9 cellular contexts compared by ENCODE assay signal in the genomic region with DNA sequence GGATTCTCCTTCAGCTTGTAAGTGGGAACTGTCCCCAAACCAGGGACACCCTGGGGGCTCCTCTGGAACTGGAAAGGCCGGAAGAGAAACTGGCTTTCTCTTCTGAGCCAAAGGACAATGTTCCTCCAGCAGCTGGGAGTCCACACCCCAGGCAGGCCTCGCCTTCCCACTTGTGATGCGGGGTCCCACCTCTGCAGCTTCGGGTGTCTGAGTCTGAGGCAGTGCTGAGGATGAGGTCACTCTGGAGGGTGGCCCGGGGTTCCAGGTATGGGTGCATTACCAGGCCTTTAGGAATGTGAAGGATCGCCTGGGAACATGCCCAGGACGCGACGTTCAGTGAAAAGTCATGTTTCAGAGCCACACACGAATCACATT. TPM values are rescaled to one million over a fixed set of nuclear protein-coding genes. Genes with fewer than 3 reads are reported as not detected.
A peak's percentile ranks its signal among the peaks of the same experiment; 100 is the strongest.
DNase-seq lines count a peak whose midpoint lies in the region; ATAC-seq and TF ChIP-seq lines count a peak whose summit lies in the region.
"Had no signal": no experiment of that assay in that cellular context is flagged by ENCODE, and none has a peak within 500 bp of the region (broad histone marks: within the 10 kb centered on the region; RNA-seq: fewer than 3 reads in every experiment).

No MANE protein-coding gene starts in this region.

- peak overlapping the region; percentile 73 for H3K9ac ChIP-seq in BLaER1

- H3K36me3 Mint-ChIP-seq in IgD-negative memory B cell = no peaks in the 10 kb centered on the region

- H3K4me3 Mint-ChIP-seq in IgD-negative memory B cell = peak overlapping the region; percentile 57 to 82 (median 70)

- H3K36me3 ChIP-seq in BLaER1 (no peaks in the 10 kb centered on the region), osteoblast (ENCODE audit: insufficient read depth, low read length) (no peaks in the 10 kb centered on the region)

- H3K4me3 ChIP-seq in BLaER1 = peak overlapping the region; percentile 73
- peak overlapping the region; percentile 69 for H3K4me3 ChIP-seq in osteoblast (ENCODE audit: insufficient read depth, low read length)

- TF ChIP-seq CTCF in osteoblast (IDR thresholded peaks at IDR 0.05; ENCODE audit: extremely low read depth, low read depth, low read length) = no peak

- H3K4me2 ChIP-seq in BLaER1 = peak overlapping the region; percentile 96
- peak overlapping the region; percentile 81 for H3K4me2 ChIP-seq in osteoblast (ENCODE audit: insufficient read depth, low read length)

- peak overlapping the region; percentile 53; the same call in 1 of the 2 replicates for H3K27ac ChIP-seq in BLaER1
- no peak overlapping the region for H3K27ac ChIP-seq in osteoblast (ENCODE audit: low read depth, low read length)

- H3K4me1 Mint-ChIP-seq in IgD-negative memory B cell = peaks cover 0 to 4% (median 2%) of the 10 kb centered on the region in 3 donors

- H3K79me2 ChIP-seq in osteoblast (ENCODE audit: insufficient read depth, low read length) = no peaks in the 10 kb centered on the region

- ATAC-seq in esophagus mucosa (peak; percentile 54), GM19467 (IDR thresholded peaks at IDR 0.05; ENCODE audit: unreplicated experiment) (no peak), HG03196 (IDR thresholded peaks at IDR 0.05; ENCODE audit: unreplicated experiment) (no peak), SK-N-SH treated with all-trans-retinoic acid at 6 μM for 48 hours (no peak)

- H3K27me3 Mint-ChIP-seq in IgD-negative memory B cell = peaks cover 21% of the 10 kb centered on the region

- no peak overlapping the region for H3K27ac Mint-ChIP-seq in IgD-negative memory B cell

- H3K9me3 Mint-ChIP-seq in IgD-negative memory B cell = no peaks in the 10 kb centered on the region

- no peaks in the 10 kb centered on the region for H3K27me3 ChIP-seq in BLaER1
- H3K27me3 ChIP-seq in osteoblast (ENCODE audit: insufficient read depth, low read length) = peaks cover 5% of the 10 kb centered on the region

- peak; percentile 91 for DNase-seq in osteoblast (ENCODE audit: insufficient read length, low spot score, missing footprints)
- DNase-seq in HPDE6-E6E7 (ENCODE audit: extremely low spot score) = no peak
- DNase-seq: NCI-H2081 treated with DMSO at 0.1 percent for 48 hours had no signal

- no peaks in the 10 kb centered on the region for H4K20me1 ChIP-seq in BLaER1
- H4K20me1 ChIP-seq in osteoblast (ENCODE audit: insufficient read depth, low read length) = no peaks in the 10 kb centered on the region

- H2AFZ ChIP-seq in osteoblast (ENCODE audit: low read length) = peak overlapping the region; percentile 80

- H3K4me1 ChIP-seq in BLaER1 (peaks cover 44% of the 10 kb centered on the region), osteoblast (ENCODE audit: insufficient read depth, low read length) (peaks cover 27% of the 10 kb centered on the region)

- no peaks in the 10 kb centered on the region for H3K9me3 ChIP-seq in BLaER1
- H3K9me3 ChIP-seq in osteoblast (ENCODE audit: low read depth, low read length) = no peaks in the 10 kb centered on the region

TF ChIP-seq in SK-N-SH treated with all-trans-retinoic acid at 6 μM for 48 hours, 23 proteins besides CTCF, POLR2A, EP300 and RAD21:
- TF ChIP-seq ISL1 (CRISPR knock-in tag; IDR thresholded peaks at IDR 0.05) (no peak), GLIS3 (CRISPR knock-in tag; IDR thresholded peaks at IDR 0.05) (no peak)

RNA-seq across cellular contexts. Expression of gene BOK, which starts 18.2 kb away (rescaled TPM):
- polyA plus RNA-seq in IgD-negative memory B cell = 0.08 TPM
- 35.0 TPM for total RNA-seq in esophagus mucosa
- total RNA-seq in osteoblast = 33.3 and 41.3 TPM in 2 replicates

RNA-seq across cellular contexts. Expression of gene STK25, which starts 32.0 kb away (rescaled TPM):
- polyA plus RNA-seq in IgD-negative memory B cell = 90.5 TPM
- total RNA-seq in esophagus mucosa (82.4 TPM), osteoblast (189 and 227 TPM in 2 replicates)
